In genomic region chr5:34655354-34655991, GRCh38 we compare ENCODE assay signal across 8 cellular contexts. TPM values are rescaled to one million over a fixed set of nuclear protein-coding genes. Genes with fewer than 3 reads are reported as not detected.
DNase-seq lines count a peak whose midpoint lies in the region; ATAC-seq, FAIRE-seq and TF ChIP-seq lines count a peak whose summit lies in the region.

No MANE protein-coding gene starts in this region.

- no peak for ATAC-seq in HG03571 (IDR thresholded peaks at IDR 0.05; ENCODE audit: unreplicated experiment)

- peaks cover under 1% of the 10 kb centered on the region for H3K36me3 Mint-ChIP-seq in neural crest cell (ENCODE audit: low read depth)

- H3K27ac Mint-ChIP-seq in neural crest cell (ENCODE audit: unreplicated experiment), result peak overlapping the region; percentile 65

- no peaks in the 10 kb centered on the region for H3K9me3 Mint-ChIP-seq in neural crest cell

- peaks cover 36% of the 10 kb centered on the region for H3K27me3 Mint-ChIP-seq in neural crest cell (ENCODE audit: low read depth)

- peaks cover 27% of the 10 kb centered on the region for H3K4me1 Mint-ChIP-seq in neural crest cell

- 0 to 1% (median 0%) methylated on average over 16 of the region's 16 CpGs for WGBS in adipose tissue, 3 donors

- TF ChIP-seq POLR2A in GM12891 (IDR thresholded peaks at IDR 0.05; ENCODE audit: low read depth, low read length), result no peak

- peak; percentile 41 for DNase-seq in 8988T
- DNase-seq in GM12891 (ENCODE audit: insufficient read length, low spot score), result peak; percentile 15
- DNase-seq in NCI-H82 treated with DMSO at 0.1 percent for 48 hours (lab: John Stamatoyannopoulos, UW; ENCODE audit: unreplicated experiment), result peak; percentile 19
- peak; percentile 68 for DNase-seq in glomerular endothelial cell (ENCODE audit: extremely low read depth, low read depth, low spot score)
- DNase-seq in neural crest cell (ENCODE audit: low read depth, low spot score), result peak; percentile 14
- no peak for DNase-seq in NCI-H1048 (lab: John Stamatoyannopoulos, UW)

- peak overlapping the region; percentile 45 for H3K27ac ChIP-seq in adipose tissue (ENCODE audit: low read depth, low read length)

- FAIRE-seq in GM12891 (lab: Jason Lieb, UNC), result no peak

- H3K4me3 Mint-ChIP-seq in neural crest cell, result peak overlapping the region; percentile 91

- no peak for TF ChIP-seq CTCF in neural crest cell (conservative IDR thresholded peaks at IDR 0.05)

TF ChIP-seq in GM12891, 5 proteins besides CTCF, POLR2A, EP300 and RAD21:
- TF ChIP-seq TAF1 (IDR thresholded peaks at IDR 0.05; ENCODE audit: low read depth, low read length), result no peak
- no peak for TF ChIP-seq SPI1 (IDR thresholded peaks at IDR 0.05; ENCODE audit: low read depth, low read length)
- no peak for TF ChIP-seq POLR2AphosphoS5 (IDR thresholded peaks at IDR 0.05; ENCODE audit: low read depth, low read length)
- no peak for TF ChIP-seq PAX5 (IDR thresholded peaks at IDR 0.05; ENCODE audit: insufficient read depth, low read length, severe bottlenecking)
- TF ChIP-seq POU2F2 (IDR thresholded peaks at IDR 0.05; ENCODE audit: low read depth, low read length), result no peak

RNA-seq across cellular contexts. Expression of gene RAI14, which starts 0.7 kb away (rescaled TPM):
- polyA plus RNA-seq in GM12891 (2012; ENCODE audit: low read depth, missing spikeins), result 1.4 TPM
- 10 to 100 TPM in 1 of 3 donors, 1 to 10 TPM in 2; 5.1 to 12.8 (median 9.6) TPM for polyA plus RNA-seq in adipose tissue
- 231 and 250 TPM in 2 replicates for total RNA-seq in glomerular endothelial cell
- total RNA-seq in neural crest cell, result 82.7 and 92.7 TPM in 2 replicates
